In genomic region chr2:115234707-115235106, GRCh38 we compare ENCODE assay signal across 21 cellular contexts.
"Had no signal": no experiment of that assay in that cellular context is flagged by ENCODE, and none has a peak within 500 bp of the region (broad histone marks: within the 10 kb centered on the region; RNA-seq: fewer than 3 reads in every experiment).

No MANE protein-coding gene starts in this region.

- H3K4me3 Mint-ChIP-seq: mesothelial cell of epicardium had no signal

- FAIRE-seq: endothelial cell of umbilical vein, frontal cortex, islet of Langerhans, keratinocyte had no signal

- ATAC-seq: foreskin keratinocyte, gastroesophageal sphincter, heart left ventricle, left colon, left lung, left ventricle myocardium superior, lower lobe of right lung had no signal

- H3K27me3 ChIP-seq: colonic mucosa, dorsolateral prefrontal cortex, esophagus muscularis mucosa, foreskin keratinocyte, gastroesophageal sphincter, heart left ventricle, left lung had no signal

- H3K4me3 ChIP-seq: colonic mucosa, dorsolateral prefrontal cortex, esophagus muscularis mucosa, gastroesophageal sphincter, heart left ventricle, left lung, lower lobe of right lung had no signal

- H3K36me3 ChIP-seq: colonic mucosa, esophagus muscularis mucosa, gastroesophageal sphincter, heart left ventricle, left lung, lower lobe of right lung had no signal

- H3K27ac Mint-ChIP-seq: mesothelial cell of epicardium had no signal

- DNase-seq: cerebellar nuclear complex; colonic mucosa; dermis blood vessel endothelial cell; dorsolateral prefrontal cortex; effector CD4-positive, alpha-beta T cell; effector memory CD4-positive, alpha-beta T cell; foreskin keratinocyte; heart left ventricle; hippocampal formation; left colon; left lung; left ventricle myocardium superior; lower lobe of right lung; mesenchymal stem cell had no signal

- H3K4me1 ChIP-seq: colonic mucosa, esophagus muscularis mucosa, foreskin keratinocyte, gastroesophageal sphincter, heart left ventricle, left lung, lower lobe of right lung had no signal

- H3K9me3 ChIP-seq: colonic mucosa, esophagus muscularis mucosa, gastroesophageal sphincter, lower lobe of right lung had no signal

- H3K27ac ChIP-seq: colonic mucosa, dorsolateral prefrontal cortex, esophagus muscularis mucosa, foreskin keratinocyte, gastroesophageal sphincter, heart left ventricle, left lung, lower lobe of right lung had no signal
